In the genomic region with DNA sequence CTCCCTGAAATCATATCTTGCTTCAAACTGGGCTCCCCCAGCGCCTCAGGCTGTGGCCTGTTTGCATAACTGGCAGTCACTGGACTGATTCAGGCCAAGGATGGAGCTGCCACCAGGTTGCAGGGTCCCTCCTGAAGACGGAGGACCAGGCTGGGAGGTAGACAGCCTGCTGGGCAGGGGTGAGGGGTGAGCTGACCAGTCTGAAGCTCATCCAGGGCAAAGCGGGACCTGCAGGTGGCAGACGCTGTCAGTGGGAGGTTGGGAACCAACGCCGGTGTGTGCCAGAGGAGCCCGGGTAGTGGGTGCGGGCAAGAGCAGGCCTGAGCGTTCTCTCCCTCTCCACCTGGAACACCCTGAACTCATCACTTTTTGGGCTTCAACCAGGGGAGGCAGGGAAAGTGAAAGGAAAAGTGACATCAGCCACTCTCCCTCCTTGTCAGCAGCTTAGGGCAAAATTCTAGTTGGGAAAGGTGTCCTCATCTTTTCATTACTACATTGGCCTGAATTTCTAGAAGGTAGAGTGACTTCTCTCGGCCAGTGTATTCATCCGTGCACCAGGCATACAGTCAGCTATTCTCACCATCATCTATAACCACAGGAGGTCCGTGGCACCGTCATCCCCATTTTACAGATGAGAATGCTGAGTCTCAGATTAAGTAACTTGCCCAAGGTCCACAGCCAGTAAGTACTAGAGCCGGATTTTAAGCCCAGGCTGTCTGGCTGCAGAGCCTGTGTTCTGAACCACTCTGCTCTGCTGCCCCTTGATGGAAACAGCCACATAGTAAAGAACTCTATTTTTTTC, we compare ENCODE assay signal across 17 cellular contexts.
DNase-seq lines count a peak whose midpoint lies in the region; ATAC-seq and TF ChIP-seq lines count a peak whose summit lies in the region.
"Had no signal": no experiment of that assay in that cellular context is flagged by ENCODE, and none has a peak within 500 bp of the region (broad histone marks: within the 10 kb centered on the region; RNA-seq: fewer than 3 reads in every experiment).

No MANE protein-coding gene starts in this region.

- peaks cover 32 to 50% of the 10 kb centered on the region in 2 experiments for H3K4me1 ChIP-seq in neutrophil (ENCODE audit: control insufficient read depth in 1 of 2, insufficient read depth in 1 of 2, low read depth in 1 of 2, low read length in 1 of 2)

- no peak for TF ChIP-seq CTCF in neutrophil (IDR thresholded peaks at IDR 0.05)

- no peaks in the 10 kb centered on the region for H3K27me3 Mint-ChIP-seq in T-cell
- no peaks in the 10 kb centered on the region for H3K27me3 Mint-ChIP-seq in effector memory CD8-positive, alpha-beta T cell

- H3K27me3 ChIP-seq in neutrophil, result no peaks in the 10 kb centered on the region
- H3K27me3 ChIP-seq: adrenal gland, gastroesophageal sphincter, transverse colon had no signal

- CTCF ChIA-PET in T-cell (lab: Charles Lee), result no interaction called here

- H3K9me3 ChIP-seq in neutrophil, result no peaks in the 10 kb centered on the region
- H3K9me3 ChIP-seq: adrenal gland, gastroesophageal sphincter, transverse colon had no signal

- H3K36me3 Mint-ChIP-seq in T-cell, result peaks cover 20% of the 10 kb centered on the region
- H3K36me3 Mint-ChIP-seq in effector memory CD8-positive, alpha-beta T cell (ENCODE audit: insufficient read depth), result peaks cover 28% of the 10 kb centered on the region

- H3K4me3 Mint-ChIP-seq in T-cell, result peak overlapping the region in 1 of 3 donors; percentile 57
- H3K4me3 Mint-ChIP-seq in effector memory CD8-positive, alpha-beta T cell, result peak overlapping the region; percentile 65 to 70

- no peak for ATAC-seq in T-cell (replicated peaks in 1 of 4)
- ATAC-seq in effector memory CD8-positive, alpha-beta T cell (replicated peaks), result no peak
- no peak for ATAC-seq in HG03565 (IDR thresholded peaks at IDR 0.05; ENCODE audit: unreplicated experiment)
- no peak for ATAC-seq in GM21737 (IDR thresholded peaks at IDR 0.05; ENCODE audit: unreplicated experiment)
- ATAC-seq: gastroesophageal sphincter had no signal

- H3K27ac ChIP-seq in neutrophil, result peak overlapping the region; percentile 75
- H3K27ac ChIP-seq: 22Rv1, gastroesophageal sphincter, HL-60 had no signal

- no peaks in the 10 kb centered on the region for H3K36me3 ChIP-seq in neutrophil
- H3K36me3 ChIP-seq: adrenal gland, gastroesophageal sphincter, transverse colon had no signal

- peak overlapping the region; percentile 40 to 78 for H3K27ac Mint-ChIP-seq in T-cell
- H3K27ac Mint-ChIP-seq in effector memory CD8-positive, alpha-beta T cell, result peak overlapping the region; percentile 83 to 93

- POLR2A ChIA-PET in T-cell (lab: Charles Lee), result interaction anchor here in 1 of 2 donors (0.6 kb wide), 1 partner anchor 390 kb away, joined by 3 read pairs; no protein-coding TSS in a partner anchor

- peaks cover 70 to 84% (median 81%) of the 10 kb centered on the region in 3 donors for H3K4me1 Mint-ChIP-seq in T-cell
- peaks cover 76 to 80% of the 10 kb centered on the region in 2 donors for H3K4me1 Mint-ChIP-seq in effector memory CD8-positive, alpha-beta T cell (ENCODE audit: low read depth in 2 of 2)

- no peak overlapping the region for H3K4me3 ChIP-seq in neutrophil (ENCODE audit: low read depth in 1 of 2, low read length in 1 of 2)
- H3K4me3 ChIP-seq: adrenal gland, gastroesophageal sphincter, transverse colon had no signal

- DNase-seq in NCI-H2107 treated with DMSO at 0.1 percent for 48 hours (lab: John Stamatoyannopoulos, UW; ENCODE audit: unreplicated experiment) (peak; percentile 18), NCI-H2107 (lab: John Stamatoyannopoulos, UW) (no peak), T-cell (no peak), RKO (ENCODE audit: low spot score) (no peak)
- no peak for DNase-seq in effector memory CD8-positive, alpha-beta T cell
- DNase-seq: adrenal gland, Calu3, kidney glomerular epithelial cell, MM.1S, NCI-H2171, transverse colon had no signal

- H3K9me3 Mint-ChIP-seq in T-cell, result peaks cover 0 to 2% (median 0%) of the 10 kb centered on the region in 3 donors
- H3K9me3 Mint-ChIP-seq in effector memory CD8-positive, alpha-beta T cell, result no peaks in the 10 kb centered on the region
